In the genomic region with DNA sequence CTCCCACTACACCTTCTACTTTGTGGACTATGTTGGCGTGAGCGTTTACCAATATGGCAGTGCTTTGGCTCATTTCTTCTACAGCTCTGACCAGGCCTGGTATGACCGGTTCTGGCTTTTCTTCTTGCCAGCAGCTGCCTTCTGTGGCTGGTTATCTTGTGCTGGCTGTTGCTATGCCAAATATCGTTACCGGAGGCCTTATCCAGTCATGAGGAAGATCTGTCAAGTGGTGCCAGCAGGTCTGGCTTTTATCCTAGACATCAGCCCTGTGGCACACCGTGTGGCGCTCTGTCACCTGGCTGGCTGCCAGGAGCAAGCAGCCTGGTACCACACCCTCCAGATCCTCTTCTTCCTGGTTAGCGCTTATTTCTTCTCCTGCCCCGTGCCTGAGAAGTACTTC, we compare ENCODE assay signal across 1 cellular context.
TF ChIP-seq lines count a peak whose summit lies in the region.

No MANE protein-coding gene starts in this region.

TF ChIP-seq in K562, 482 proteins besides CTCF, POLR2A, EP300 and RAD21:
- TF ChIP-seq NFIC (IDR thresholded peaks at IDR 0.05) (peak; percentile 73), ZNF512 (tag; IDR thresholded peaks at IDR 0.05) (no peak), XRCC5 (IDR thresholded peaks at IDR 0.05; ENCODE audit: low read depth, low read length) (no peak), DMBX1 (CRISPR knock-in tag; IDR thresholded peaks at IDR 0.05; ENCODE audit: borderline replicate concordance) (no peak)
